ENCODE assay signal across 20 cellular contexts in genomic region chr1:208542309-208542708, GRCh38.
DNase-seq lines count a peak whose midpoint lies in the region; ATAC-seq, FAIRE-seq and TF ChIP-seq lines count a peak whose summit lies in the region.
"Had no signal": no experiment of that assay in that cellular context is flagged by ENCODE, and none has a peak within 500 bp of the region (broad histone marks: within the 10 kb centered on the region; RNA-seq: fewer than 3 reads in every experiment).

No MANE protein-coding gene starts in this region.

- H3K36me3 Mint-ChIP-seq in MCF 10A (ENCODE audit: insufficient read depth, unreplicated experiment) (no peaks in the 10 kb centered on the region), type B pancreatic cell (no peaks in the 10 kb centered on the region)
- H3K36me3 Mint-ChIP-seq: CD14-positive monocyte; CD8-positive, alpha-beta T cell; IgD-negative memory B cell had no signal

- H3K27ac ChIP-seq in breast epithelium (no peak overlapping the region), keratinocyte (ENCODE audit: control insufficient read depth, insufficient read depth, low read length) (peak overlapping the region; percentile 72), HepG2 (ENCODE audit: extremely low read length, insufficient read depth, low read length) (no peak overlapping the region)
- H3K27ac ChIP-seq: 22Rv1 had no signal

- H2AFZ ChIP-seq in keratinocyte (ENCODE audit: control insufficient read depth, low read length) = peak overlapping the region; percentile 11
- H2AFZ ChIP-seq in HepG2 (ENCODE audit: low read length) = no peak overlapping the region

- TF ChIP-seq CTCF in MCF 10A (IDR thresholded peaks at IDR 0.05; ENCODE audit: unreplicated experiment) (no peak), breast epithelium (IDR thresholded peaks at IDR 0.05) (no peak), epithelial cell of esophagus (IDR thresholded peaks at IDR 0.05; ENCODE audit: insufficient read depth, low read depth, low read length, missing control alignments) (no peak), keratinocyte (optimal IDR thresholded peaks at IDR 0.05 in 1 of 3, IDR thresholded peaks at IDR 0.05 in 1 of 3, conservative IDR thresholded peaks at IDR 0.05 in 1 of 3; ENCODE audit: extremely low read depth in 1 of 3, insufficient read depth in 2 of 3, low read length in 3 of 3) (no peak), type B pancreatic cell (conservative IDR thresholded peaks at IDR 0.05) (no peak), HepG2 (CRISPR knock-in tag; IDR thresholded peaks at IDR 0.05) (no peak)

- H3K27ac Mint-ChIP-seq in MCF 10A (ENCODE audit: low read depth, unreplicated experiment) (no peak overlapping the region), type B pancreatic cell (no peak overlapping the region)
- H3K27ac Mint-ChIP-seq: CD8-positive, alpha-beta T cell; H9; IgD-negative memory B cell had no signal

- intact Hi-C loops in MCF 10A (cut with micrococcal nuclease) (no loop called here), breast epithelium (cut with DNase I; ENCODE audit: low total_unique reads) (loop anchor here (5.0 kb wide), 1 partner anchor 110 kb away; no protein-coding TSS in a partner anchor), HepG2 (cut with micrococcal nuclease; ENCODE audit: unreplicated experiment) (no loop called here)

- POLR2A ChIA-PET in MCF 10A (lab: Yijun Ruan, JAX) = interaction anchor here (0.7 to 1.7 kb wide), 4 partner anchors 9 to 47 kb away, joined by 3 to 6 read pairs (median 4); no protein-coding TSS in a partner anchor
- POLR2A ChIA-PET in HepG2 (lab: Yijun Ruan, JAX) = no interaction called here

- FAIRE-seq in keratinocyte (lab: Jason Lieb, UNC) (peak; percentile 93), GM12891 (lab: Jason Lieb, UNC) (no peak), HepG2 (lab: Jason Lieb, UNC) (no peak)
- FAIRE-seq: D721Med, GM12878, GM19239 had no signal

- TF ChIP-seq EP300 in HepG2 (IDR thresholded peaks at IDR 0.05; ENCODE audit: low read depth in 2 of 2, low read length in 2 of 2) (no peak), HepG2 (CRISPR knock-in tag; IDR thresholded peaks at IDR 0.05; ENCODE audit: borderline replicate concordance) (no peak)

- CTCF ChIA-PET in MCF 10A (lab: Yijun Ruan, JAX) (interaction anchor here (0.5 to 2.1 kb wide), 9 partner anchors 32 to 1080 kb away, joined by 3 to 5 read pairs (median 3); no protein-coding TSS in a partner anchor), HepG2 (lab: Yijun Ruan, JAX; ENCODE audit: low intra/inter-chr PET ratio, low total read pairs) (no interaction called here)

- BruUV-seq in MCF 10A (replicated peaks; lab: Mats Ljungman, UMichigan) (no TSS peak), HepG2 (replicated peaks; lab: Mats Ljungman, UMichigan) (no TSS peak)

- H3K4me2 ChIP-seq in keratinocyte (ENCODE audit: control insufficient read depth, extremely low read depth, insufficient read depth, low read depth, low read length) = peak overlapping the region; percentile 63
- no peak overlapping the region for H3K4me2 ChIP-seq in HepG2 (ENCODE audit: low read depth, low read length)

- no peak for ATAC-seq in HepG2
- ATAC-seq: CD8-positive, alpha-beta T cell had no signal

- H4K20me1 ChIP-seq in keratinocyte (ENCODE audit: control insufficient read depth, extremely low read depth, insufficient read depth, low read length) (no peaks in the 10 kb centered on the region), HepG2 (ENCODE audit: insufficient read depth, low read length) (no peaks in the 10 kb centered on the region)

- DNase-seq in MCF 10A (ENCODE audit: unreplicated experiment) (peak; percentile 25), breast epithelium (ENCODE audit: low spot score in 2 of 2) (no peak), epithelial cell of esophagus (ENCODE audit: low read depth) (peak; percentile 4), keratinocyte (ENCODE audit: low read depth, low spot score) (no peak), type B pancreatic cell (ENCODE audit: extremely low spot score, unreplicated experiment) (no peak), Kasumi-1 (lab: John Stamatoyannopoulos, UW) (no peak), GM12891 (ENCODE audit: insufficient read length, low spot score) (no peak), HepG2 (ENCODE audit: low spot score) (no peak)
- DNase-seq: CD8-positive, alpha-beta T cell; COR-L47; DMS153; DMS79 treated with DMSO at 0.1 percent for 48 hours; GOT3; H9 had no signal

- in situ Hi-C loops in HepG2 (cut with HindIII; ENCODE audit: extremely low pct_ligation_motif_present, low pct_unique_long_range_greater_than_20kb) = no loop called here

- 3% methylated on average over 3 of the region's 3 CpGs for WGBS in HepG2 (ENCODE audit: low lambda C conversion rate)

- TF ChIP-seq RAD21 in HepG2 (CRISPR knock-in tag; IDR thresholded peaks at IDR 0.05) = no peak

- H3K4me3 ChIP-seq in breast epithelium (no peak overlapping the region), epithelial cell of esophagus (ENCODE audit: low read length) (no peak overlapping the region), keratinocyte (ENCODE audit: control insufficient read depth in 2 of 3, extremely low read depth in 1 of 3, insufficient read depth in 2 of 3, low read depth in 1 of 3, low read length in 3 of 3) (peak overlapping the region in 1 of 3 experiments; percentile 13), HepG2 (replicated peaks in 1 of 3; ENCODE audit: insufficient read depth in 1 of 3, low read depth in 2 of 3, low read length in 3 of 3) (no peak overlapping the region)
- H3K4me3 ChIP-seq: GM12878 had no signal

- H3K79me2 ChIP-seq in keratinocyte (ENCODE audit: control insufficient read depth, insufficient read depth, low read length) (no peaks in the 10 kb centered on the region), HepG2 (ENCODE audit: insufficient read depth, low read length) (no peaks in the 10 kb centered on the region)

- H3K4me1 ChIP-seq in breast epithelium (no peaks in the 10 kb centered on the region), keratinocyte (ENCODE audit: control insufficient read depth, extremely low read depth, insufficient read depth, low read length) (peaks cover 30% of the 10 kb centered on the region), HepG2 (ENCODE audit: insufficient read depth, low read length) (no peaks in the 10 kb centered on the region)

- H3K9me3 Mint-ChIP-seq in MCF 10A (ENCODE audit: unreplicated experiment) (no peaks in the 10 kb centered on the region), type B pancreatic cell (peaks cover 5% of the 10 kb centered on the region)
- H3K9me3 Mint-ChIP-seq: CD8-positive, alpha-beta T cell; H9; IgD-negative memory B cell had no signal

- H3K9me1 ChIP-seq in keratinocyte (ENCODE audit: control insufficient read depth, extremely low read depth, insufficient read depth, low read length) = no peaks in the 10 kb centered on the region

- H3K4me3 Mint-ChIP-seq in MCF 10A (ENCODE audit: unreplicated experiment) (no peak overlapping the region), type B pancreatic cell (no peak overlapping the region)
- H3K4me3 Mint-ChIP-seq: CD14-positive monocyte; CD8-positive, alpha-beta T cell; H9; IgD-negative memory B cell had no signal

- no peaks in the 10 kb centered on the region for H3K27me3 ChIP-seq in breast epithelium
- H3K27me3 ChIP-seq in keratinocyte (ENCODE audit: control insufficient read depth, extremely low read depth, insufficient read depth, low read length) = no peaks in the 10 kb centered on the region
- H3K27me3 ChIP-seq in HepG2 (ENCODE audit: control insufficient read depth in 1 of 2, insufficient read depth in 2 of 2, low read length in 2 of 2) = no peaks in the 10 kb centered on the region; a peak in 1 of 5 replicates

- H3K9me3 ChIP-seq in breast epithelium (no peaks in the 10 kb centered on the region), keratinocyte (ENCODE audit: control insufficient read depth, low read depth, low read length) (no peaks in the 10 kb centered on the region), HepG2 (ENCODE audit: low read length) (no peaks in the 10 kb centered on the region)

- H3K27me3 Mint-ChIP-seq in MCF 10A (ENCODE audit: insufficient read depth, unreplicated experiment) = no peaks in the 10 kb centered on the region
- peaks cover 6% of the 10 kb centered on the region for H3K27me3 Mint-ChIP-seq in type B pancreatic cell

- H3K9ac ChIP-seq in keratinocyte (ENCODE audit: control insufficient read depth, extremely low read depth, insufficient read depth, low read length) (no peak overlapping the region), HepG2 (ENCODE audit: insufficient read depth, low read depth, low read length) (no peak overlapping the region)

- dilution Hi-C loops in keratinocyte (cut with MboI; ENCODE audit: extremely low pct_ligation_motif_present, low sequenced_read_pairs) = no loop called here

- H3K36me3 ChIP-seq in breast epithelium = no peaks in the 10 kb centered on the region
- no peaks in the 10 kb centered on the region for H3K36me3 ChIP-seq in keratinocyte (ENCODE audit: control insufficient read depth in 2 of 2, extremely low read depth in 1 of 2, insufficient read depth in 2 of 2, low read length in 2 of 2)
- no peaks in the 10 kb centered on the region for H3K36me3 ChIP-seq in HepG2 (replicated peaks in 1 of 2; ENCODE audit: control insufficient read depth in 1 of 2, insufficient read depth in 2 of 2, low read length in 2 of 2)

- H3K4me1 Mint-ChIP-seq in MCF 10A (ENCODE audit: insufficient read depth, unreplicated experiment) (peaks cover 24% of the 10 kb centered on the region), type B pancreatic cell (ENCODE audit: unreplicated experiment) (peaks cover 15% of the 10 kb centered on the region)
- H3K4me1 Mint-ChIP-seq: IgD-negative memory B cell had no signal

- no peak for TF ChIP-seq POLR2A in breast epithelium (IDR thresholded peaks at IDR 0.05)
- TF ChIP-seq POLR2A in GM12891 (IDR thresholded peaks at IDR 0.05; ENCODE audit: low read depth, low read length) = no peak
- TF ChIP-seq POLR2A in HepG2 (IDR thresholded peaks at IDR 0.05; ENCODE audit: insufficient read depth in 1 of 2, low read depth in 2 of 2, low read length in 2 of 2) = no peak

TF ChIP-seq in GM12891, 5 proteins besides CTCF, POLR2A, EP300 and RAD21:
- TF ChIP-seq POU2F2 (IDR thresholded peaks at IDR 0.05; ENCODE audit: low read depth, low read length) = no peak
- TF ChIP-seq PAX5 (IDR thresholded peaks at IDR 0.05; ENCODE audit: insufficient read depth, low read length, severe bottlenecking) = no peak
- TF ChIP-seq TAF1 (IDR thresholded peaks at IDR 0.05; ENCODE audit: low read depth, low read length) = no peak
- no peak for TF ChIP-seq SPI1 (IDR thresholded peaks at IDR 0.05; ENCODE audit: low read depth, low read length)

TF ChIP-seq in HepG2, 621 proteins besides CTCF, POLR2A, EP300 and RAD21 (continues in another document):
- TF ChIP-seq SETDB1 (CRISPR knock-in tag; IDR thresholded peaks at IDR 0.05; ENCODE audit: borderline replicate concordance) = no peak
- no peak for TF ChIP-seq E2F2 (CRISPR knock-in tag; IDR thresholded peaks at IDR 0.05; ENCODE audit: borderline replicate concordance)

Comparison
In these comparisons a context has a peak if more than half of its experiments do, and no peak if none do; other contexts are left out.
1. DNase-seq: peak in MCF 10A (single experiment) and epithelial cell of esophagus (single experiment); none in breast epithelium (0 of 2), keratinocyte (single experiment), type B pancreatic cell (single experiment), Kasumi-1 (0 of 2), GM12891 (single experiment) and HepG2 (single experiment).